21 cellular contexts compared by ENCODE assay signal in the genomic region with DNA sequence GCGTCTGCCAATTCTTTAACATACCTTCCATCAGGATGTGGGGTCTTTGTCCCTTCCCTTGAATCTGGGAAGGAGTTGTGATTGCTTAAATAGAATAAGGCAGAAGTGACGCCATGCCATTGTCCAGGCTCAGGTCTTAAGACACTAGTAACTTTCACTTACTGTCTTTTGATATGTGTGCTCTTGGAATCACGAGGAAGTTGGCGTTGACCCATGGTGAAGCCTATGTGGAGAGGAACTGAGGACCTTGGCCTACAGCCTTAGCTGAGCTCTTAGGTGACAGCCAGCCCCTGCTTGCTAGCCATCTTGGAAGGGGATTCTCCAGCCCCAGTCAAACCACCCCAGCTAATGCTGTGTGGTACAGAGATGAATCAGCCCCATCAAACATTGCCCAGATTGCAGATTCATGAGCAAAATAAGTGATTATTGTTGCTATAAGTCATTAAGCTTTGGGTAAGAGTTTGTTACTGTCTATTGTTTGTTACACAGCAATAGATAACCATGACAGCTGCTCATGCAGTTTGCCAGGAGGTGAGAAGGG.
"Had no signal": no experiment of that assay in that cellular context is flagged by ENCODE, and none has a peak within 500 bp of the region (broad histone marks: within the 10 kb centered on the region; RNA-seq: fewer than 3 reads in every experiment).

No MANE protein-coding gene starts in this region.

- H3K9me3 ChIP-seq: heart left ventricle, mucosa of descending colon, neutrophil, sigmoid colon, tibial artery, upper lobe of left lung, vagina had no signal

- ATAC-seq: esophagus mucosa; heart left ventricle; left colon; mucosa of descending colon; naive thymus-derived CD8-positive, alpha-beta T cell had no signal

- DNase-seq: cortex of kidney; effector memory CD4-positive, alpha-beta T cell; heart left ventricle; hippocampal formation; left colon; mammary epithelial cell; naive thymus-derived CD8-positive, alpha-beta T cell; posterior cingulate gyrus; sigmoid colon; stimulated activated CD4-positive, alpha-beta T cell treated with anti-CD3 and anti-CD28 coated beads, Interleukin-2, amount 100 ng/mL, for 24 hours; stimulated activated CD4-positive, alpha-beta T cell treated with anti-CD3 and anti-CD28 coated beads, Interleukin-4, amount 100 ng/mL, for 4 hours; stimulated activated naive CD4-positive, alpha-beta T cell had no signal

- H3K36me3 Mint-ChIP-seq: naive thymus-derived CD8-positive, alpha-beta T cell had no signal

- H3K9me3 Mint-ChIP-seq: naive thymus-derived CD8-positive, alpha-beta T cell had no signal

- H3K4me3 Mint-ChIP-seq: naive thymus-derived CD8-positive, alpha-beta T cell had no signal

- H3K4me1 Mint-ChIP-seq: naive thymus-derived CD8-positive, alpha-beta T cell had no signal

- H3K4me3 ChIP-seq: heart left ventricle, mucosa of descending colon, sigmoid colon, skin epidermis, tibial artery, upper lobe of left lung, vagina had no signal

- H3K36me3 ChIP-seq: heart left ventricle, neutrophil, sigmoid colon, tibial artery, upper lobe of left lung, vagina had no signal

- H3K27ac ChIP-seq: heart left ventricle, neutrophil, sigmoid colon, skin epidermis, tibial artery, upper lobe of left lung, vagina had no signal

- H3K4me1 ChIP-seq: sigmoid colon, tibial artery, vagina had no signal

- FAIRE-seq: endometrium, frontal cortex had no signal

- H3K27me3 ChIP-seq: heart left ventricle, sigmoid colon, upper lobe of left lung, vagina had no signal
